1 cellular context compared by ENCODE assay signal in genomic region chr1:90891756-90892155, GRCh38.
DNase-seq lines count a peak whose midpoint lies in the region; FAIRE-seq and TF ChIP-seq lines count a peak whose summit lies in the region.
"Not testable (repeated sequence)": the region's sequence is repeated elsewhere in the genome, so short reads cannot be mapped to it uniquely, and the experiment has no call there.

No MANE protein-coding gene starts in this region.

- not testable (repeated sequence) for H3K9me3 ChIP-seq in kidney (ENCODE audit: control insufficient read depth in 1 of 2, low read length in 2 of 2)

- H3K4me1 ChIP-seq in kidney (ENCODE audit: control insufficient read depth in 1 of 2, insufficient read depth in 1 of 2, low read depth in 1 of 2, low read length in 2 of 2) = not testable (repeated sequence)

- not testable (repeated sequence) for H3K9ac ChIP-seq in kidney (ENCODE audit: low read length in 2 of 2)

- not testable (repeated sequence) for H3K4me3 ChIP-seq in kidney (ENCODE audit: low read length in 2 of 2)

- not testable (repeated sequence) for TF ChIP-seq CTCF in kidney (IDR thresholded peaks at IDR 0.05; ENCODE audit: borderline replicate concordance, extremely low read depth, insufficient read depth)

- not testable (repeated sequence) for H3K36me3 ChIP-seq in kidney (ENCODE audit: control insufficient read depth in 1 of 2, insufficient read depth in 2 of 2, low read length in 2 of 2)

- not testable (repeated sequence) for H3K27ac ChIP-seq in kidney (ENCODE audit: low read depth in 2 of 2, low read length in 2 of 2)

- FAIRE-seq in kidney (lab: Jason Lieb, UNC) = not testable (repeated sequence)

- DNase-seq in kidney = peak; percentile 62

- intact Hi-C loops in kidney (cut with DNase I) = not testable (repeated sequence)
